Comparison of ENCODE assay signal across 14 cellular contexts in genomic region chr16:57962756-57963155, GRCh38. TPM values are rescaled to one million over a fixed set of nuclear protein-coding genes. Genes with fewer than 3 reads are reported as not detected.
DNase-seq lines count a peak whose midpoint lies in the region; ATAC-seq and TF ChIP-seq lines count a peak whose summit lies in the region.
"Had no signal": no experiment of that assay in that cellular context is flagged by ENCODE, and none has a peak within 500 bp of the region (broad histone marks: within the 10 kb centered on the region; RNA-seq: fewer than 3 reads in every experiment).

No MANE protein-coding gene starts in this region.

- no peak overlapping the region for H3K9ac ChIP-seq in endodermal cell (ENCODE audit: extremely low read depth, low read length, poor library complexity, severe bottlenecking)
- H3K9ac ChIP-seq: BLaER1 treated with 17β-estradiol and CSF1 and Interleukin-3, amounts not matched to agents 10 nM and 100 nM had no signal

- H3K27ac ChIP-seq in endodermal cell (ENCODE audit: low read depth, low read length) (no peak overlapping the region), osteoblast (ENCODE audit: low read depth, low read length) (no peak overlapping the region), upper lobe of left lung (no peak overlapping the region)
- H3K27ac ChIP-seq: BLaER1 treated with 17β-estradiol and CSF1 and Interleukin-3, amounts not matched to agents 10 nM and 100 nM; HL-60 had no signal

- H3K27me3 ChIP-seq in endodermal cell (ENCODE audit: control insufficient read depth, insufficient read depth, low read length, poor library complexity, severe bottlenecking) (no peaks in the 10 kb centered on the region), osteoblast (ENCODE audit: insufficient read depth, low read length) (peaks cover 13% of the 10 kb centered on the region), upper lobe of left lung (no peaks in the 10 kb centered on the region)
- H3K27me3 ChIP-seq: BLaER1 treated with 17β-estradiol and CSF1 and Interleukin-3, amounts not matched to agents 10 nM and 100 nM had no signal

- H3K79me2 ChIP-seq in osteoblast (ENCODE audit: insufficient read depth, low read length) = no peaks in the 10 kb centered on the region

- H3K36me3 Mint-ChIP-seq in endodermal cell (ENCODE audit: low read depth) = no peaks in the 10 kb centered on the region
- H3K36me3 Mint-ChIP-seq: CD4-positive, CD25-positive, alpha-beta regulatory T cell had no signal

- H3K4me3 ChIP-seq in endodermal cell (ENCODE audit: low read length) (no peak overlapping the region), osteoblast (ENCODE audit: insufficient read depth, low read length) (no peak overlapping the region), upper lobe of left lung (no peak overlapping the region)
- H3K4me3 ChIP-seq: BLaER1 treated with 17β-estradiol and CSF1 and Interleukin-3, amounts not matched to agents 10 nM and 100 nM had no signal

- no peak for TF ChIP-seq EP300 in upper lobe of left lung (IDR thresholded peaks at IDR 0.05)

- H3K4me3 Mint-ChIP-seq in endodermal cell = no peak overlapping the region
- H3K4me3 Mint-ChIP-seq: CD4-positive, CD25-positive, alpha-beta regulatory T cell; HFFc6 had no signal

- peaks cover 15% of the 10 kb centered on the region for H3K4me1 Mint-ChIP-seq in endodermal cell
- H3K4me1 Mint-ChIP-seq: CD4-positive, CD25-positive, alpha-beta regulatory T cell had no signal

- no peaks in the 10 kb centered on the region for H3K36me3 ChIP-seq in endodermal cell (ENCODE audit: control insufficient read depth, insufficient read depth, low read length)
- no peaks in the 10 kb centered on the region for H3K36me3 ChIP-seq in osteoblast (ENCODE audit: insufficient read depth, low read length)
- H3K36me3 ChIP-seq in upper lobe of left lung = no peaks in the 10 kb centered on the region
- H3K36me3 ChIP-seq: BLaER1 treated with 17β-estradiol and CSF1 and Interleukin-3, amounts not matched to agents 10 nM and 100 nM had no signal

- peak; percentile 2 for DNase-seq in Right ventricle myocardium inferior (ENCODE audit: missing footprints)
- no peak for DNase-seq in left cardiac atrium
- peak; percentile 44 for DNase-seq in endodermal cell
- DNase-seq in osteoblast (ENCODE audit: insufficient read length, low spot score, missing footprints) = peak; percentile 36
- DNase-seq in NCI-H2196 (lab: John Stamatoyannopoulos, UW; ENCODE audit: unreplicated experiment) = no peak
- DNase-seq in NCI-H1436 treated with DMSO at 0.1 percent for 48 hours (lab: John Stamatoyannopoulos, UW) = no peak
- no peak for DNase-seq in upper lobe of left lung
- DNase-seq: 8988T; CD4-positive, CD25-positive, alpha-beta regulatory T cell; DMS53; HCEC 1CT; HFFc6 had no signal

- H3K4me2 ChIP-seq in osteoblast (ENCODE audit: insufficient read depth, low read length) = no peak overlapping the region
- H3K4me2 ChIP-seq: BLaER1 treated with 17β-estradiol and CSF1 and Interleukin-3, amounts not matched to agents 10 nM and 100 nM had no signal

- TF ChIP-seq CTCF in endodermal cell (conservative IDR thresholded peaks at IDR 0.05) (no peak), osteoblast (IDR thresholded peaks at IDR 0.05; ENCODE audit: extremely low read depth, low read depth, low read length) (no peak), upper lobe of left lung (IDR thresholded peaks at IDR 0.05) (no peak)

- no peak for ATAC-seq in Right ventricle myocardium inferior
- ATAC-seq in left cardiac atrium = no peak
- ATAC-seq in upper lobe of left lung (ENCODE audit: low FRiP score in 2 of 2) = no peak

- 79 to 93% methylated on average over 3 to 9 of the region's 9 CpGs for WGBS in endodermal cell (ENCODE audit: insufficient coverage in 1 of 2, insufficient read length in 1 of 2), 2 experiments
- WGBS in upper lobe of left lung, 2 donors = 74 to 78% methylated on average over 6 to 8 of the region's 9 CpGs

- TF ChIP-seq POLR2A in upper lobe of left lung (IDR thresholded peaks at IDR 0.05) = no peak

- H3K4me1 ChIP-seq in endodermal cell (ENCODE audit: control insufficient read depth, insufficient read depth, low read length) = peaks cover 6% of the 10 kb centered on the region
- no peaks in the 10 kb centered on the region for H3K4me1 ChIP-seq in osteoblast (ENCODE audit: insufficient read depth, low read length)
- peaks cover 0 to 9% (median 0%) of the 10 kb centered on the region in 4 donors for H3K4me1 ChIP-seq in upper lobe of left lung

- H4K20me1 ChIP-seq in osteoblast (ENCODE audit: insufficient read depth, low read length) = no peaks in the 10 kb centered on the region
- H4K20me1 ChIP-seq: BLaER1 treated with 17β-estradiol and CSF1 and Interleukin-3, amounts not matched to agents 10 nM and 100 nM had no signal

- intact Hi-C loops in Right ventricle myocardium inferior (cut with DNase I) = no loop called here
- intact Hi-C loops in left cardiac atrium (cut with DNase I) = no loop called here

- no peak overlapping the region for H3K27ac Mint-ChIP-seq in endodermal cell
- H3K27ac Mint-ChIP-seq: HFFc6 had no signal

- H3K9me3 Mint-ChIP-seq in endodermal cell = no peaks in the 10 kb centered on the region
- H3K9me3 Mint-ChIP-seq: CD4-positive, CD25-positive, alpha-beta regulatory T cell; HFFc6 had no signal

- no peak overlapping the region for H2AFZ ChIP-seq in osteoblast (ENCODE audit: low read length)

- no peaks in the 10 kb centered on the region for H3K27me3 Mint-ChIP-seq in endodermal cell (ENCODE audit: insufficient read depth)

- H3K9me3 ChIP-seq in endodermal cell (ENCODE audit: control insufficient read depth, low read length) = no peaks in the 10 kb centered on the region
- no peaks in the 10 kb centered on the region for H3K9me3 ChIP-seq in osteoblast (ENCODE audit: low read depth, low read length)
- H3K9me3 ChIP-seq in upper lobe of left lung = no peaks in the 10 kb centered on the region
- H3K9me3 ChIP-seq: BLaER1 treated with 17β-estradiol and CSF1 and Interleukin-3, amounts not matched to agents 10 nM and 100 nM had no signal

RNA-seq across cellular contexts. Expression of gene CNGB1, which starts 8.2 kb away (rescaled TPM):
- total RNA-seq in Right ventricle myocardium inferior = not detected
- not detected for total RNA-seq in left cardiac atrium
- under 1 TPM; 0.29 to 0.60 TPM for total RNA-seq in endodermal cell
- 1.1 TPM for polyA plus RNA-seq in endodermal cell (2013, experiment 1 of 2)
- polyA plus RNA-seq in endodermal cell (2013, experiment 2 of 2) = 0.50 TPM
- total RNA-seq in osteoblast = not detected in 2 replicates
- under 1 TPM in 2 of 6 donors, not detected in 4; 0.06 to 0.39 TPM for total RNA-seq in upper lobe of left lung
- total RNA-seq: CD4-positive, CD25-positive, alpha-beta regulatory T cell had no signal
- polyA plus RNA-seq: CD4-positive, CD25-positive, alpha-beta regulatory T cell had no signal

RNA-seq across cellular contexts. Expression of gene ZNF319, which starts 37.7 kb away (rescaled TPM):
- 7.0 TPM for total RNA-seq in Right ventricle myocardium inferior
- 1 to 10 TPM; 5.9 to 8.1 TPM for total RNA-seq in left cardiac atrium
- 10 to 100 TPM in 1 of 2 donors, 1 to 10 TPM in 1; 9.8 to 10.8 TPM for total RNA-seq in endodermal cell
- polyA plus RNA-seq in endodermal cell (2013, experiment 1 of 2) = 11.5 TPM
- 8.2 TPM for polyA plus RNA-seq in endodermal cell (2013, experiment 2 of 2)
- total RNA-seq in osteoblast = 4.3 and 5.6 TPM in 2 replicates
- total RNA-seq in upper lobe of left lung = 10 to 100 TPM in 4 of 6 donors, 1 to 10 TPM in 2; 8.0 to 28.3 (median 13.3) TPM

RNA-seq across cellular contexts. Expression of gene USB1, which starts 38.5 kb away (rescaled TPM):
- total RNA-seq in Right ventricle myocardium inferior (36.2 TPM), left cardiac atrium (10 to 100 TPM; 32.3 to 37.7 TPM), endodermal cell (100 to 1,000 TPM; 139 to 163 TPM), osteoblast (17.7 and 19.2 TPM in 2 replicates), upper lobe of left lung (10 to 100 TPM; 32.7 to 55.5 (median 46.5) TPM)
- 62.2 TPM for polyA plus RNA-seq in endodermal cell (2013, experiment 1 of 2)
- polyA plus RNA-seq in endodermal cell (2013, experiment 2 of 2) = 62.7 TPM

Comparison
In these comparisons a context has a peak if more than half of its experiments do, and no peak if none do; other contexts are left out.
1. DNase-seq: peak in Right ventricle myocardium inferior (single experiment), endodermal cell (single experiment) and osteoblast (single experiment); none in left cardiac atrium (single experiment), NCI-H2196 (single experiment), NCI-H1436 treated with DMSO at 0.1 percent for 48 hours (single experiment) and upper lobe of left lung (0 of 2).